Comparison of ENCODE assay signal across 21 cellular contexts in genomic region chr13:32545083-32545482, GRCh38. TPM values are rescaled to one million over a fixed set of nuclear protein-coding genes. Genes with fewer than 3 reads are reported as not detected.
A peak's percentile ranks its signal among the peaks of the same experiment; 100 is the strongest.
DNase-seq lines count a peak whose midpoint lies in the region; ATAC-seq, FAIRE-seq and TF ChIP-seq lines count a peak whose summit lies in the region.
"Had no signal": no experiment of that assay in that cellular context is flagged by ENCODE, and none has a peak within 500 bp of the region (broad histone marks: within the 10 kb centered on the region; RNA-seq: fewer than 3 reads in every experiment).

No MANE protein-coding gene starts in this region.

- no peaks in the 10 kb centered on the region for H3K36me3 Mint-ChIP-seq in activated B cell treated with CpG ODN at 0.5 μM for 24 hours (ENCODE audit: low read depth)
- H3K36me3 Mint-ChIP-seq in CD4-positive, alpha-beta T cell (ENCODE audit: low read depth), result no peaks in the 10 kb centered on the region
- H3K36me3 Mint-ChIP-seq: T-cell had no signal

- no peak for TF ChIP-seq POLR2A in GM12891 (IDR thresholded peaks at IDR 0.05; ENCODE audit: low read depth, low read length)

- intact Hi-C loops in activated B cell treated with CpG ODN at 0.5 μM for 24 hours (cut with micrococcal nuclease), result no loop called here
- intact Hi-C loops in CD4-positive, alpha-beta T cell (cut with DNase I, micrococcal nuclease), result no loop called here

- H3K27ac Mint-ChIP-seq in activated B cell treated with CpG ODN at 0.5 μM for 24 hours, result no peak overlapping the region
- H3K27ac Mint-ChIP-seq in CD4-positive, alpha-beta T cell, result no peak overlapping the region
- H3K27ac Mint-ChIP-seq: H9, T-cell had no signal

- no peak overlapping the region for H3K4me3 Mint-ChIP-seq in activated B cell treated with CpG ODN at 0.5 μM for 24 hours
- H3K4me3 Mint-ChIP-seq in CD4-positive, alpha-beta T cell, result no peak overlapping the region
- H3K4me3 Mint-ChIP-seq: H9, T-cell had no signal

- no peak for TF ChIP-seq CTCF in activated B cell treated with CpG ODN at 0.5 μM for 24 hours (IDR thresholded peaks at IDR 0.05)
- no peak for TF ChIP-seq CTCF in CD4-positive, alpha-beta T cell (IDR thresholded peaks at IDR 0.05)

- POLR2A ChIA-PET in activated B cell treated with CpG ODN at 0.5 μM for 24 hours (lab: Charles Lee), result no interaction called here
- POLR2A ChIA-PET in CD4-positive, alpha-beta T cell (lab: Charles Lee), result no interaction called here

- ATAC-seq in HG03108 (IDR thresholded peaks at IDR 0.05; ENCODE audit: unreplicated experiment), result peak; percentile 50
- ATAC-seq in activated B cell treated with CpG ODN at 0.5 μM for 24 hours (ENCODE audit: low read depth), result peak; percentile 70
- no peak for ATAC-seq in CD4-positive, alpha-beta T cell (ENCODE audit: poor library complexity)
- no peak for ATAC-seq in GM21447 (IDR thresholded peaks at IDR 0.05; ENCODE audit: unreplicated experiment)
- ATAC-seq: K562, T-cell had no signal

- no peaks in the 10 kb centered on the region for H3K9me3 Mint-ChIP-seq in activated B cell treated with CpG ODN at 0.5 μM for 24 hours
- H3K9me3 Mint-ChIP-seq in CD4-positive, alpha-beta T cell, result no peaks in the 10 kb centered on the region
- H3K9me3 Mint-ChIP-seq: H9, T-cell had no signal

- H3K27me3 Mint-ChIP-seq in activated B cell treated with CpG ODN at 0.5 μM for 24 hours, result no peaks in the 10 kb centered on the region
- H3K27me3 Mint-ChIP-seq in CD4-positive, alpha-beta T cell, result peaks cover 5% of the 10 kb centered on the region

- FAIRE-seq in GM12891 (lab: Jason Lieb, UNC) (no peak), urothelium cell line (lab: Jason Lieb, UNC) (no peak)
- FAIRE-seq: K562 had no signal

- H3K9me3 ChIP-seq in CD4-positive, alpha-beta T cell (ENCODE audit: control insufficient read depth, low read length), result no peaks in the 10 kb centered on the region

- DNase-seq in GM12891 (ENCODE audit: insufficient read length, low spot score), result no peak
- DNase-seq in activated B cell treated with CpG ODN at 0.5 μM for 24 hours, result no peak
- no peak for DNase-seq in urothelium cell line (ENCODE audit: low spot score)
- no peak for DNase-seq in caudate nucleus (lab: John Stamatoyannopoulos, UW)
- DNase-seq in CD4-positive, alpha-beta T cell, result no peak
- DNase-seq: ACHN, COR-L47, DMS153, GDM1, H9, NCI-H1048, NCI-H1436 treated with DMSO at 0.1 percent for 48 hours, NCI-H2029, NCI-H345, NCI-H524 treated with DMSO at 0.1 percent for 48 hours, SHP77, T-cell had no signal

- CTCF ChIA-PET in activated B cell treated with CpG ODN at 0.5 μM for 24 hours (lab: Charles Lee), result interaction anchor here (1.0 kb wide), 1 partner anchor 41 kb away, joined by 3 read pairs; no protein-coding TSS in a partner anchor
- CTCF ChIA-PET in CD4-positive, alpha-beta T cell (lab: Charles Lee), result no interaction called here

- peaks cover 14% of the 10 kb centered on the region for H3K4me1 Mint-ChIP-seq in activated B cell treated with CpG ODN at 0.5 μM for 24 hours
- no peaks in the 10 kb centered on the region for H3K4me1 Mint-ChIP-seq in CD4-positive, alpha-beta T cell (ENCODE audit: low read depth)
- H3K4me1 Mint-ChIP-seq: H9, T-cell had no signal

- H3K27ac ChIP-seq in caudate nucleus (ENCODE audit: low read depth, low read length), result no peak overlapping the region
- H3K27ac ChIP-seq in CD4-positive, alpha-beta T cell (ENCODE audit: low read depth, low read length), result no peak overlapping the region
- H3K27ac ChIP-seq: SK-N-MC had no signal

- no peaks in the 10 kb centered on the region for H3K27me3 ChIP-seq in CD4-positive, alpha-beta T cell (ENCODE audit: control insufficient read depth, insufficient read depth, low read length)

TF ChIP-seq in GM12891, 5 proteins besides CTCF, POLR2A, EP300 and RAD21:
- TF ChIP-seq SPI1 (IDR thresholded peaks at IDR 0.05; ENCODE audit: low read depth, low read length) (peak; percentile 54), POU2F2 (IDR thresholded peaks at IDR 0.05; ENCODE audit: low read depth, low read length) (no peak)

RNA-seq across cellular contexts. Expression of gene N4BP2L2, which starts 6.5 kb away (rescaled TPM):
- polyA plus RNA-seq in GM12891 (2012; ENCODE audit: low read depth, missing spikeins), result 35.7 TPM
- 118 and 153 TPM in 2 replicates for total RNA-seq in activated B cell treated with CpG ODN at 0.5 μM for 24 hours
- 100 to 1,000 TPM; 171 TPM for total RNA-seq in CD4-positive, alpha-beta T cell

RNA-seq across cellular contexts. Expression of gene PDS5B, which starts 41.2 kb away (rescaled TPM):
- 16.9 TPM for polyA plus RNA-seq in GM12891 (2012; ENCODE audit: low read depth, missing spikeins)
- 47.2 and 49.4 TPM in 2 replicates for total RNA-seq in activated B cell treated with CpG ODN at 0.5 μM for 24 hours
- total RNA-seq in CD4-positive, alpha-beta T cell, result 10 to 100 TPM; 39.8 to 40.6 TPM

Comparison
In these comparisons a context has a peak if more than half of its experiments do, and no peak if none do; other contexts are left out.
1. ATAC-seq: peak in HG03108 (single experiment) and activated B cell treated with CpG ODN at 0.5 μM for 24 hours (single experiment); none in CD4-positive, alpha-beta T cell (single experiment) and GM21447 (single experiment).